10 cellular contexts compared by ENCODE assay signal in genomic region chr1:109914587-109915240, GRCh38. TPM values are rescaled to one million over a fixed set of nuclear protein-coding genes. Genes with fewer than 3 reads are reported as not detected.
DNase-seq lines count a peak whose midpoint lies in the region; ATAC-seq and TF ChIP-seq lines count a peak whose summit lies in the region.
"Had no signal": no experiment of that assay in that cellular context is flagged by ENCODE, and none has a peak within 500 bp of the region (broad histone marks: within the 10 kb centered on the region; RNA-seq: fewer than 3 reads in every experiment).

No MANE protein-coding gene starts in this region.

- no peak for ATAC-seq in CD4-positive, CD25-positive, alpha-beta regulatory T cell (ENCODE audit: low read depth in 2 of 2)
- ATAC-seq in Panc1: no peak
- peak; percentile 2 for ATAC-seq in sciatic nerve
- ATAC-seq: stimulated activated naive CD8-positive, alpha-beta T cell treated with anti-CD3 and anti-CD28 coated beads, Interleukin-15, Interleukin-2, amounts not matched to agents 100 U/mL and 50 U/mL, for 24 hours; WTC11 had no signal

- POLR2A ChIA-PET in Panc1 (lab: Charles Lee): interaction anchor here (0.5 kb wide), 1 partner anchor 69 kb away, joined by 7 read pairs; no protein-coding TSS in a partner anchor
- POLR2A ChIA-PET in OCI-LY7 (lab: Charles Lee): no interaction called here

- no peaks in the 10 kb centered on the region for H3K9me2 ChIP-seq in OCI-LY7 (ENCODE audit: insufficient read depth, low read length)

- TF ChIP-seq CTCF in Panc1 (IDR thresholded peaks at IDR 0.05): no peak
- TF ChIP-seq CTCF in fibroblast of mammary gland (conservative IDR thresholded peaks at IDR 0.05; ENCODE audit: control insufficient read depth, insufficient read depth, low read depth, low read length): no peak
- no peak for TF ChIP-seq CTCF in OCI-LY7 (conservative IDR thresholded peaks at IDR 0.05; ENCODE audit: low read length)

- peaks cover 0 to 2% (median 0%) of the 10 kb centered on the region in 7 donors for H3K9me3 Mint-ChIP-seq in CD4-positive, CD25-positive, alpha-beta regulatory T cell
- H3K9me3 Mint-ChIP-seq: WTC11 had no signal

- BruUV-seq in Panc1 (replicated peaks; lab: Mats Ljungman, UMichigan) (no TSS peak), OCI-LY7 (replicated peaks; lab: Mats Ljungman, UMichigan) (no TSS peak)

- in situ Hi-C loops in Panc1 (cut with HindIII; ENCODE audit: low pct_unique_long_range_greater_than_20kb, low sequenced_read_pairs): no loop called here

- no peaks in the 10 kb centered on the region for H3K9me3 ChIP-seq in CD4-positive, CD25-positive, alpha-beta regulatory T cell (ENCODE audit: control insufficient read depth in 2 of 2, low read length in 2 of 2)
- H3K9me3 ChIP-seq in Panc1 (ENCODE audit: control insufficient read depth, insufficient read depth, low read depth, low read length) (no peaks in the 10 kb centered on the region), OCI-LY7 (ENCODE audit: low read length) (no peaks in the 10 kb centered on the region)

- DNase-seq in CD4-positive, CD25-positive, alpha-beta regulatory T cell: no peak
- DNase-seq in Panc1 (ENCODE audit: low read depth, low spot score) (no peak), fibroblast of mammary gland (ENCODE audit: low read depth) (peak; percentile 79), sciatic nerve (ENCODE audit: low spot score) (no peak), OCI-LY7 (ENCODE audit: low spot score) (no peak), globus pallidus (ENCODE audit: low spot score) (no peak)
- no peak for DNase-seq in effector CD4-positive, alpha-beta T cell
- no peak for DNase-seq in stimulated activated CD4-positive, alpha-beta T cell treated with anti-CD3 and anti-CD28 coated beads, Interleukin-4, amount 100 ng/mL, for 24 hours
- DNase-seq: stimulated activated naive CD8-positive, alpha-beta T cell treated with anti-CD3 and anti-CD28 coated beads, Interleukin-15, Interleukin-2, amounts not matched to agents 100 U/mL and 50 U/mL, for 24 hours had no signal

- H3K4me1 Mint-ChIP-seq in CD4-positive, CD25-positive, alpha-beta regulatory T cell: peaks cover 11 to 65% (median 46%) of the 10 kb centered on the region in 4 donors

- no peaks in the 10 kb centered on the region for H3K27me3 ChIP-seq in CD4-positive, CD25-positive, alpha-beta regulatory T cell (ENCODE audit: control insufficient read depth, insufficient read depth, low read length)
- H3K27me3 ChIP-seq in Panc1 (ENCODE audit: control insufficient read depth, insufficient read depth, low read length): no peaks in the 10 kb centered on the region

- H3K4me1 ChIP-seq in CD4-positive, CD25-positive, alpha-beta regulatory T cell (ENCODE audit: control insufficient read depth, insufficient read depth, low read length, poor library complexity, severe bottlenecking): peaks cover 40% of the 10 kb centered on the region
- H3K4me1 ChIP-seq in Panc1 (ENCODE audit: control insufficient read depth, insufficient read depth, low read length) (peaks cover 66% of the 10 kb centered on the region), OCI-LY7 (ENCODE audit: insufficient read depth, low read length, poor library complexity, severe bottlenecking) (no peaks in the 10 kb centered on the region)

- H3K27me3 Mint-ChIP-seq in CD4-positive, CD25-positive, alpha-beta regulatory T cell: no peaks in the 10 kb centered on the region

- H2AFZ ChIP-seq in OCI-LY7 (ENCODE audit: low read length): no peak overlapping the region

- peak overlapping the region in 2 of 4 donors; percentile 32 to 52 for H3K4me3 Mint-ChIP-seq in CD4-positive, CD25-positive, alpha-beta regulatory T cell
- H3K4me3 Mint-ChIP-seq: WTC11 had no signal

- H3K79me2 ChIP-seq in OCI-LY7 (ENCODE audit: insufficient read depth, low read depth, low read length): no peaks in the 10 kb centered on the region

- peak overlapping the region; percentile 15 for H3K27ac ChIP-seq in CD4-positive, CD25-positive, alpha-beta regulatory T cell (ENCODE audit: insufficient read depth, low read length, poor library complexity, severe bottlenecking)
- H3K27ac ChIP-seq in Panc1 (ENCODE audit: low read length) (peak overlapping the region; percentile 97), OCI-LY7 (ENCODE audit: low read depth, low read length, poor library complexity, severe bottlenecking) (no peak overlapping the region)

- peaks cover 32% of the 10 kb centered on the region for H3K36me3 Mint-ChIP-seq in CD4-positive, CD25-positive, alpha-beta regulatory T cell
- H3K36me3 Mint-ChIP-seq: WTC11 had no signal

- H3K36me3 ChIP-seq in CD4-positive, CD25-positive, alpha-beta regulatory T cell (ENCODE audit: control insufficient read depth, insufficient read depth, low read length): peaks cover 46% of the 10 kb centered on the region
- H3K36me3 ChIP-seq in Panc1 (ENCODE audit: control insufficient read depth, insufficient read depth, low read length) (peaks cover 8% of the 10 kb centered on the region), OCI-LY7 (ENCODE audit: insufficient read depth, low read length) (no peaks in the 10 kb centered on the region)

- no peaks in the 10 kb centered on the region for H4K20me1 ChIP-seq in OCI-LY7 (ENCODE audit: insufficient read depth, low read length)

- no peak overlapping the region for H3K4me2 ChIP-seq in OCI-LY7 (ENCODE audit: low read length)

- intact Hi-C loops in Panc1 (cut with micrococcal nuclease; ENCODE audit: unreplicated experiment): loop anchor here (5.0 kb wide), 2 partner anchors 122 to 137 kb away; no protein-coding TSS in a partner anchor
- intact Hi-C loops in sciatic nerve (cut with DNase I): loop anchor here (10.0 kb wide), 1 partner anchor 70 kb away; the partner anchor contains the start of gene AHCYL1
- intact Hi-C loops in OCI-LY7 (cut with micrococcal nuclease; ENCODE audit: unreplicated experiment): no loop called here

- H3K4me3 ChIP-seq in CD4-positive, CD25-positive, alpha-beta regulatory T cell (ENCODE audit: low read depth, low read length): no peak overlapping the region
- peak overlapping the region; percentile 70 to 83 for H3K4me3 ChIP-seq in Panc1 (ENCODE audit: low read depth in 2 of 2, low read length in 2 of 2)
- no peak overlapping the region for H3K4me3 ChIP-seq in fibroblast of mammary gland (ENCODE audit: control insufficient read depth, low read depth, low read length)
- no peak overlapping the region for H3K4me3 ChIP-seq in OCI-LY7 (ENCODE audit: low read depth, low read length, poor library complexity, severe bottlenecking)

- CTCF ChIA-PET in Panc1 (lab: Charles Lee) (no interaction called here), OCI-LY7 (lab: Charles Lee; ENCODE audit: unreplicated experiment) (no interaction called here)

- H3K27ac Mint-ChIP-seq in CD4-positive, CD25-positive, alpha-beta regulatory T cell: peak overlapping the region in 2 of 3 donors; percentile 13 to 39
- H3K27ac Mint-ChIP-seq: WTC11 had no signal

RNA-seq across cellular contexts. Expression of gene CSF1, which starts 4.1 kb away (rescaled TPM):
- total RNA-seq in CD4-positive, CD25-positive, alpha-beta regulatory T cell: 28.4 TPM
- 10 to 100 TPM; 12.2 to 21.1 (median 16.1) TPM for polyA plus RNA-seq in CD4-positive, CD25-positive, alpha-beta regulatory T cell
- total RNA-seq in Panc1 (2021; ENCODE audit: unreplicated experiment) (217 TPM), sciatic nerve (61.2 TPM), OCI-LY7 (2022) (not detected in 2 replicates)
- polyA plus RNA-seq in Panc1 (2012; ENCODE audit: insufficient read length): 109 TPM
- total RNA-seq in OCI-LY7 (2014; rRNA removed; shearing (Covaris generic)): not detected in 2 replicates

Comparison
In these comparisons a context has a peak if more than half of its experiments do, and no peak if none do; other contexts are left out.
1. H3K4me3 ChIP-seq: peak in Panc1 (2 of 2); none in CD4-positive, CD25-positive, alpha-beta regulatory T cell (single experiment), fibroblast of mammary gland (single experiment) and OCI-LY7 (single experiment).
2. RNA of gene CSF1, which starts 4.1 kb away (total RNA-seq): 217 TPM in Panc1 (single experiment), 61.2 TPM in sciatic nerve (single experiment) and 28.4 TPM in CD4-positive, CD25-positive, alpha-beta regulatory T cell (single experiment); not detected in OCI-LY7; every median in the first group is over 10 times any median in the second.